In the genomic region with DNA sequence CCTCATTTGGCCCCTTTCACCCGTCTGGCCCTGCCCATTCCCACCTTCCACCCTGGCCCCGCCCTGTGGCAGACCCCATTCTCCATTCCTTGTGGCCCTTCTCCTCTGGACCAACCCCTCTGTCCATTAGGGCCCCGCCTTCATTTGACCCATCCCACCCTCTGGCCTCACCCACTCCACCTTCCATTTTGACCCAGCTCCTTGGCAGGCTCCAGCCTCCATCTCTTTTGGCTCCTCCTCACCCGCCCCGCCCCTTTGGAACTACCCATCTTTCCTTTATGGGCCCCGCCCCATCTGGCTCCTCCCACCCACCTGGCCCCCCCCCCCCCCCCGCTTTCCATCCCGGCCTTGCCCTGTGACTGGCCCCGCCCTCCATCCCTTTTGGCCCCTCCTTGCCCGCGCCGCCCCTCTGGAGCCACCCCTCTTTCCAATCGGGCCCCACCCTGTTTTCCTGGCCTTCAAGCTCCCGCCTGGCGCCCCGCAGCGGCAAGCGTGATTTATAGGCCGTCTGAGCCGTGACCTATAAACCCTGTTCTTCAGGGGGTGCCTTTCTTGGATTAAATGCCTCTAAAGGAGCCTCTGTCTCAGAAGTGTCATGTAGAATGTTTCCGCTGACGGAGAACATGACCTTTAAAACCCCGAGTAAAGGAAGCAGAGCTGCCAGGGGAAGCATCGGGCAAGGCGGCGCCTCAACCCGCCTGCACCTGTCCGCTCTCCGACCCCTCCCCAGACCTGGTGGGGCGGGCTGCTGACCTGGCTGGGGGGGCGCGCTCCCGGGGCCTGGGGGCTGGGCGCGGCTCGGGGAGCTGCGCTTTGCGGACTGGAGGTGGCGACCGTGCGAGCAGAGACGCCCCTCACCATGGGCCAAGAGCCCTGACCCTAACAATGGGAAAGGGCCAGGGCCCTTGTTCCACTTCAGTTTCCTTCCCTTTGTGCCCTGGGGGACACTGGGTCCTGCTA, we compare ENCODE assay signal across 8 cellular contexts.
DNase-seq lines count a peak whose midpoint lies in the region; ATAC-seq, FAIRE-seq and TF ChIP-seq lines count a peak whose summit lies in the region.

No MANE protein-coding gene starts in this region.

- peak overlapping the region; percentile 81 for H3K4me3 ChIP-seq in iPS-20b (ENCODE audit: low read length)

- peak; percentile 54 for DNase-seq in GM12891 (ENCODE audit: insufficient read length, low spot score)
- peak; percentile 29 to 57 for DNase-seq in NOMO-1 (lab: John Stamatoyannopoulos, UW; ENCODE audit: unreplicated experiment in 2 of 2)
- peak; percentile 91 for DNase-seq in activated naive CD4-positive, alpha-beta T cell treated with anti-CD3 and anti-CD28 coated beads for 36 hours
- peak; percentile 9 to 40 (median 27) for DNase-seq in stimulated activated CD4-positive, alpha-beta T cell treated with anti-CD3 and anti-CD28 coated beads, TNF-alpha, amount 100 ng/mL, for 4 hours (ENCODE audit: low read depth in 3 of 3)
- no peak for DNase-seq in NCI-H226
- no peak for DNase-seq in ACHN

- peak overlapping the region; percentile 54; the same call in 1 of the 2 replicates for H3K9ac ChIP-seq in iPS-20b (ENCODE audit: low read depth, low read length)

- H3K9me3 ChIP-seq in iPS-20b (ENCODE audit: insufficient read depth, low read depth, low read length) = no peaks in the 10 kb centered on the region

- no peak overlapping the region for H3K27ac ChIP-seq in iPS-20b (ENCODE audit: low read length)

- no peak for FAIRE-seq in GM12891 (lab: Jason Lieb, UNC)

- H3K27ac Mint-ChIP-seq in activated naive CD4-positive, alpha-beta T cell treated with anti-CD3 and anti-CD28 coated beads for 36 hours = peak overlapping the region; percentile 80

- H3K36me3 Mint-ChIP-seq in activated naive CD4-positive, alpha-beta T cell treated with anti-CD3 and anti-CD28 coated beads for 36 hours (ENCODE audit: low read depth) = no peaks in the 10 kb centered on the region

- H3K4me3 Mint-ChIP-seq in activated naive CD4-positive, alpha-beta T cell treated with anti-CD3 and anti-CD28 coated beads for 36 hours = peak overlapping the region; percentile 74

- no peaks in the 10 kb centered on the region for H3K36me3 ChIP-seq in iPS-20b (ENCODE audit: insufficient read depth, low read depth, low read length)

- H3K27me3 Mint-ChIP-seq in activated naive CD4-positive, alpha-beta T cell treated with anti-CD3 and anti-CD28 coated beads for 36 hours (ENCODE audit: low read depth) = peaks cover 16% of the 10 kb centered on the region

- no peaks in the 10 kb centered on the region for H3K27me3 ChIP-seq in iPS-20b (ENCODE audit: insufficient read depth, low read length)

- TF ChIP-seq POLR2A in GM12891 (IDR thresholded peaks at IDR 0.05; ENCODE audit: low read depth, low read length) = no peak

- H3K9me3 Mint-ChIP-seq in activated naive CD4-positive, alpha-beta T cell treated with anti-CD3 and anti-CD28 coated beads for 36 hours = no peaks in the 10 kb centered on the region

- intact Hi-C loops in activated naive CD4-positive, alpha-beta T cell treated with anti-CD3 and anti-CD28 coated beads for 36 hours (cut with micrococcal nuclease) = loop anchor here (1.0 to 5.0 kb wide), 3 partner anchors 34 to 361 kb away; a partner anchor contains a TSS

- no peak for ATAC-seq in HG02970 (IDR thresholded peaks at IDR 0.05; ENCODE audit: low FRiP score, unreplicated experiment)

- CTCF ChIA-PET in activated naive CD4-positive, alpha-beta T cell treated with anti-CD3 and anti-CD28 coated beads for 36 hours (lab: Charles Lee) = no interaction called here

- H3K4me1 Mint-ChIP-seq in activated naive CD4-positive, alpha-beta T cell treated with anti-CD3 and anti-CD28 coated beads for 36 hours (ENCODE audit: low read depth) = peaks cover 21% of the 10 kb centered on the region

- H3K4me1 ChIP-seq in iPS-20b (ENCODE audit: insufficient read depth, low read length) = no peaks in the 10 kb centered on the region; the same call in 1 of the 2 replicates

- in situ Hi-C loops in ACHN (cut with HindIII; ENCODE audit: low pct_ligation_motif_present, low pct_unique_long_range_greater_than_20kb, low sequenced_read_pairs) = no loop called here

TF ChIP-seq in GM12891, 5 proteins besides CTCF, POLR2A, EP300 and RAD21:
- TF ChIP-seq SPI1 (IDR thresholded peaks at IDR 0.05; ENCODE audit: low read depth, low read length) (no peak), PAX5 (IDR thresholded peaks at IDR 0.05; ENCODE audit: insufficient read depth, low read length, severe bottlenecking) (no peak), POU2F2 (IDR thresholded peaks at IDR 0.05; ENCODE audit: low read depth, low read length) (no peak), POLR2AphosphoS5 (IDR thresholded peaks at IDR 0.05; ENCODE audit: low read depth, low read length) (no peak), TAF1 (IDR thresholded peaks at IDR 0.05; ENCODE audit: low read depth, low read length) (no peak)

Comparison
In these comparisons a context has a peak if more than half of its experiments do, and no peak if none do; other contexts are left out.
1. DNase-seq: peak in GM12891 (single experiment), NOMO-1 (2 of 2), activated naive CD4-positive, alpha-beta T cell treated with anti-CD3 and anti-CD28 coated beads for 36 hours (single experiment) and stimulated activated CD4-positive, alpha-beta T cell treated with anti-CD3 and anti-CD28 coated beads, TNF-alpha, amount 100 ng/mL, for 4 hours (3 of 3); none in NCI-H226 (single experiment) and ACHN (single experiment).